ENCODE assay signal across 9 cellular contexts in the genomic region with DNA sequence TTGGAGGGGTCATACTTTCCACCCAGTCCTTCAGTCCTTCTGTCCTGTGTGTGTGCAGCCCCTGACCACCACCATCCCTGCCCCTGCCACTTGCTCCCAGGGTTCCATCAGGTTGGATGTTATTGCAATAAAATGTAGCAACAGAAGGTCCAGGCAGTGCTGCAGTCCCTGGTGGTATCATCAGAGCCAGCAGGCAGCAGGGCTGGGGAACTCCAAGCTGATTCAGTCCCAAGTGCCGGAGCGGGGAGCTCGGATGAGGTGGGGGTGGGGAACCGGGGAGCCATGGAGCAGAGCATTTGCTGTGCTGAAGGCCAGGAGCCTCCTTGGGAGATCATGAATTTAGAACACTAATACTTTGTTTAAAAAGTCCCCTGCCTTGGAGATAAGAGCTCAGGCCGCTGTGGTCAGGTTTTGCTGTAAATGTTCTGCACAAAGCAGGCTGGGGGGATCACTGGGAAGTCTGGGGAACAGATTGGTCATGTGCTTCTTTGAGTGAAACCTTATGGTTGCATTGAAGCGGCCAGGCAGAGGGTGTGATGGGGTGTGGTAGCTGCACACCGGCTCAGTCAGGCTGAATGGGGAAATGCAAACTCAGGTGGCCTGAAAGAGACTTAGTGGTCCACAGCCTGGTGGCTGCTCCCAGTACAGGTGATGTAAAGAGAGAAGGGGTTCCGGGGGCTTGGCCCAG.
DNase-seq lines count a peak whose midpoint lies in the region; ATAC-seq and TF ChIP-seq lines count a peak whose summit lies in the region.
"Had no signal": no experiment of that assay in that cellular context is flagged by ENCODE, and none has a peak within 500 bp of the region (broad histone marks: within the 10 kb centered on the region; RNA-seq: fewer than 3 reads in every experiment).

No MANE protein-coding gene starts in this region.

- no peaks in the 10 kb centered on the region for H3K9me3 ChIP-seq in esophagus squamous epithelium
- H3K9me3 ChIP-seq in prostate gland = no peaks in the 10 kb centered on the region

- no peaks in the 10 kb centered on the region for H3K36me3 ChIP-seq in esophagus squamous epithelium
- no peaks in the 10 kb centered on the region for H3K36me3 ChIP-seq in prostate gland

- no peak overlapping the region for H3K4me3 Mint-ChIP-seq in activated T-cell treated with anti-CD3 and anti-CD28 coated beads, Interleukin-2, amount 50 U/mL, for 72 hours

- no peaks in the 10 kb centered on the region for H3K9me3 Mint-ChIP-seq in activated T-cell treated with anti-CD3 and anti-CD28 coated beads, Interleukin-2, amount 50 U/mL, for 72 hours

- WGBS in esophagus squamous epithelium, 2 donors = 41 to 46% methylated on average over 4 to 5 of the region's 8 CpGs
- WGBS in prostate gland = 24% methylated on average over 8 of the region's 8 CpGs

- peaks cover 77% of the 10 kb centered on the region for H3K4me1 Mint-ChIP-seq in activated T-cell treated with anti-CD3 and anti-CD28 coated beads, Interleukin-2, amount 50 U/mL, for 72 hours (ENCODE audit: low read depth)

- H3K27me3 ChIP-seq in esophagus squamous epithelium = no peaks in the 10 kb centered on the region
- no peaks in the 10 kb centered on the region for H3K27me3 ChIP-seq in prostate gland (replicated peaks; ENCODE audit: insufficient read depth)

- DNase-seq in EL (peak; percentile 50), NCI-H446 (lab: John Stamatoyannopoulos, UW) (peak; percentile 30 to 69), esophagus squamous epithelium (lab: John Stamatoyannopoulos, UW) (no peak), prostate gland (ENCODE audit: low spot score) (no peak), NCI-H2029 (lab: John Stamatoyannopoulos, UW) (no peak)
- DNase-seq in activated T-cell treated with anti-CD3 and anti-CD28 coated beads, Interleukin-2, amount 50 U/mL, for 72 hours = no peak
- DNase-seq: hippocampal formation had no signal

- H3K4me1 ChIP-seq in esophagus squamous epithelium = peaks cover 51 to 93% (median 63%) of the 10 kb centered on the region in 3 donors
- H3K4me1 ChIP-seq in prostate gland (replicated peaks) = peaks cover 9% of the 10 kb centered on the region

- peak overlapping the region; percentile 73 to 90 (median 88) for H3K27ac ChIP-seq in esophagus squamous epithelium
- H3K27ac ChIP-seq in prostate gland = peak overlapping the region; percentile 75 to 77

- TF ChIP-seq POLR2A in esophagus squamous epithelium (IDR thresholded peaks at IDR 0.05) (no peak), prostate gland (IDR thresholded peaks at IDR 0.05) (no peak)

- ATAC-seq in activated T-cell treated with anti-CD3 and anti-CD28 coated beads, Interleukin-2, amount 50 U/mL, for 72 hours (replicated peaks in 1 of 2) = no peak
- ATAC-seq in HG03469 (IDR thresholded peaks at IDR 0.05; ENCODE audit: unreplicated experiment) (no peak), HG02610 (IDR thresholded peaks at IDR 0.05; ENCODE audit: unreplicated experiment) (no peak)

- H3K27ac Mint-ChIP-seq in activated T-cell treated with anti-CD3 and anti-CD28 coated beads, Interleukin-2, amount 50 U/mL, for 72 hours = no peak overlapping the region

- H3K4me3 ChIP-seq in esophagus squamous epithelium (no peak overlapping the region), prostate gland (no peak overlapping the region)

- H3K27me3 Mint-ChIP-seq in activated T-cell treated with anti-CD3 and anti-CD28 coated beads, Interleukin-2, amount 50 U/mL, for 72 hours (ENCODE audit: low read depth) = peaks cover 6% of the 10 kb centered on the region

- no peaks in the 10 kb centered on the region for H3K36me3 Mint-ChIP-seq in activated T-cell treated with anti-CD3 and anti-CD28 coated beads, Interleukin-2, amount 50 U/mL, for 72 hours (ENCODE audit: insufficient read depth in 2 of 2)

- TF ChIP-seq CTCF in esophagus squamous epithelium (IDR thresholded peaks at IDR 0.05) (no peak), prostate gland (IDR thresholded peaks at IDR 0.05) (no peak)

- intact Hi-C loops in esophagus squamous epithelium (cut with DNase I) = no loop called here
- intact Hi-C loops in prostate gland (cut with DNase I) = no loop called here

Comparison
In these comparisons a context has a peak if more than half of its experiments do, and no peak if none do; other contexts are left out.
1. DNase-seq: peak in EL (single experiment) and NCI-H446 (2 of 2); none in esophagus squamous epithelium (single experiment), prostate gland (single experiment), activated T-cell treated with anti-CD3 and anti-CD28 coated beads, Interleukin-2, amount 50 U/mL, for 72 hours (0 of 2) and NCI-H2029 (single experiment).